In genomic region chr3:43615133-43615532, GRCh38 we compare ENCODE assay signal across 28 cellular contexts.
"Had no signal": no experiment of that assay in that cellular context is flagged by ENCODE, and none has a peak within 500 bp of the region (broad histone marks: within the 10 kb centered on the region; RNA-seq: fewer than 3 reads in every experiment).

No MANE protein-coding gene starts in this region.

- H3K9me3 ChIP-seq: colonic mucosa, esophagus muscularis mucosa, esophagus squamous epithelium, gastrocnemius medialis, gastroesophageal sphincter, heart left ventricle had no signal

- H3K27me3 ChIP-seq: colonic mucosa, dorsolateral prefrontal cortex, esophagus muscularis mucosa, esophagus squamous epithelium, foreskin keratinocyte, gastrocnemius medialis, gastroesophageal sphincter, heart left ventricle, heart right ventricle had no signal

- FAIRE-seq: colon, endometrium, endothelial cell of umbilical vein, frontal cortex had no signal

- H3K36me3 ChIP-seq: colonic mucosa, esophagus muscularis mucosa, esophagus squamous epithelium, gastrocnemius medialis, heart right ventricle had no signal

- DNase-seq: colonic mucosa; cortex of kidney; dermis blood vessel endothelial cell; dorsolateral prefrontal cortex; effector CD4-positive, alpha-beta T cell; effector CD8-positive, alpha-beta T cell; effector memory CD4-positive, alpha-beta T cell; effector memory CD8-positive, alpha-beta T cell; endodermal cell; erythroblast; esophagus squamous epithelium; foreskin fibroblast; foreskin keratinocyte; foreskin melanocyte; gastrocnemius medialis; glutamatergic neuron; head of caudate nucleus; heart left ventricle; heart right ventricle had no signal

- ATAC-seq: effector memory CD8-positive, alpha-beta T cell; esophagus mucosa; foreskin keratinocyte; gastrocnemius medialis; gastroesophageal sphincter; heart left ventricle; heart right ventricle had no signal

- H3K4me1 ChIP-seq: colonic mucosa, foreskin keratinocyte had no signal

- H3K4me3 ChIP-seq: colonic mucosa, coronary artery, dorsolateral prefrontal cortex, esophagus muscularis mucosa, esophagus squamous epithelium, gastrocnemius medialis, gastroesophageal sphincter, heart left ventricle, heart right ventricle had no signal

- H3K27ac ChIP-seq: colonic mucosa, coronary artery, dorsolateral prefrontal cortex, epithelial cell of prostate, esophagus muscularis mucosa, esophagus squamous epithelium, foreskin keratinocyte, gastrocnemius medialis, gastroesophageal sphincter, heart left ventricle, heart right ventricle had no signal
